1 cellular context compared by ENCODE assay signal in the genomic region with DNA sequence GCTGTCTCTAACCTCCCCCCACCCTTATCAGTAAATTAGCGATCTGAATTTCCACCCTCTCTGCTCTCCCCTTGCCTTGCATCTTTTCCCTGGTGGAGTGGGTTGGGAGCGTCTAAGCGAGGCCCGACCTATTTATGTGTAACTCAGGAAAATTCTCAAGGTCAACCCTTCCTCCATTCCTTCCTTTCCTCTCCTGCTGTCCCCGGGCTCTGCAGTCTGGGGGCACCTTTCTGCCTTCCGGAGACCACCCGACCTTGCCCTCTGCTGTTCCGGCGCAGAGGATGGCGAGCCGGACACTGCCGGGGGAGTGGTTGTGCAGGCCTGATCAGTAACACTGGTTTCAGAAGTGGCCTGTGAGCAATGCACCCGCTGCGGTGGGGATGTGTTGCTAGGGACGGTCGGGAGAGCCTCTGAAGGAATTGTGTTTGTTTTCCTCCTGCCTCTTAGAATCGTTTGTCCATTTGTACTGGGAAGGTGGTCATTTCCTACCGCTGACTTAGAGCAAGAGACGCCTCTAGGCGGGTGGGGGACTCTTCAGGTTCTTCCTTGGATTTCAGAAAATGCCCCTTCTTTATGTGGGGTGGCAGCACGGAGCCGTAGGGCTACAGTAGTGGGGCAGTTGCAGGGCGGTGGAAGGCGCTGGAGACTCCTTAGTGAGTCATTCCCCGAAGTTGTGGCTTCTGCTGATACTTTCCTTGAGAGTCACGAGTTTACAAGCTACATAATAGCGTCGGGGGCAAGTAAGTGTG.
A peak's percentile ranks its signal among the peaks of the same experiment; 100 is the strongest.
TF ChIP-seq lines count a peak whose summit lies in the region.

No MANE protein-coding gene starts in this region.

TF ChIP-seq in WTC11, 78 proteins besides CTCF, POLR2A, EP300 and RAD21 (continued from another document):
- TF ChIP-seq, protein P1, sequence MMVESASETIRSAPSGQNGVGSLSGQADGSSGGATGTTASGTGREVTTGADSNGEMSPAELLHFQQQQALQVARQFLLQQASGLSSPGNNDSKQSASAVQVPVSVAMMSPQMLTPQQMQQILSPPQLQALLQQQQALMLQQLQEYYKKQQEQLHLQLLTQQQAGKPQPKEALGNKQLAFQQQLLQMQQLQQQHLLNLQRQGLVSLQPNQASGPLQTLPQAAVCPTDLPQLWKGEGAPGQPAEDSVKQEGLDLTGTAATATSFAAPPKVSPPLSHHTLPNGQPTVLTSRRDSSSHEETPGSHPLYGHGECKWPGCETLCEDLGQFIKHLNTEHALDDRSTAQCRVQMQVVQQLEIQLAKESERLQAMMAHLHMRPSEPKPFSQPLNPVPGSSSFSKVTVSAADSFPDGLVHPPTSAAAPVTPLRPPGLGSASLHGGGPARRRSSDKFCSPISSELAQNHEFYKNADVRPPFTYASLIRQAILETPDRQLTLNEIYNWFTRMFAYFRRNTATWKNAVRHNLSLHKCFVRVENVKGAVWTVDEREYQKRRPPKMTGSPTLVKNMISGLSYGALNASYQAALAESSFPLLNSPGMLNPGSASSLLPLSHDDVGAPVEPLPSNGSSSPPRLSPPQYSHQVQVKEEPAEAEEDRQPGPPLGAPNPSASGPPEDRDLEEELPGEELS (CRISPR knock-in tag; IDR thresholded peaks at IDR 0.05) = 0 out of 2 replicates have a peak, but pooled peaks have one; percentile 23
- TF ChIP-seq, protein P2, sequence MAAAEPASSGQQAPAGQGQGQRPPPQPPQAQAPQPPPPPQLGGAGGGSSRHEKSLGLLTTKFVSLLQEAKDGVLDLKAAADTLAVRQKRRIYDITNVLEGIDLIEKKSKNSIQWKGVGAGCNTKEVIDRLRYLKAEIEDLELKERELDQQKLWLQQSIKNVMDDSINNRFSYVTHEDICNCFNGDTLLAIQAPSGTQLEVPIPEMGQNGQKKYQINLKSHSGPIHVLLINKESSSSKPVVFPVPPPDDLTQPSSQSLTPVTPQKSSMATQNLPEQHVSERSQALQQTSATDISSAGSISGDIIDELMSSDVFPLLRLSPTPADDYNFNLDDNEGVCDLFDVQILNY (CRISPR knock-in tag; IDR thresholded peaks at IDR 0.05) = no peak
- TF ChIP-seq ATF1 (CRISPR knock-in tag; IDR thresholded peaks at IDR 0.05) = no peak
- TF ChIP-seq ZNF232 (CRISPR knock-in tag; IDR thresholded peaks at IDR 0.05) = no peak
